In the genomic region with DNA sequence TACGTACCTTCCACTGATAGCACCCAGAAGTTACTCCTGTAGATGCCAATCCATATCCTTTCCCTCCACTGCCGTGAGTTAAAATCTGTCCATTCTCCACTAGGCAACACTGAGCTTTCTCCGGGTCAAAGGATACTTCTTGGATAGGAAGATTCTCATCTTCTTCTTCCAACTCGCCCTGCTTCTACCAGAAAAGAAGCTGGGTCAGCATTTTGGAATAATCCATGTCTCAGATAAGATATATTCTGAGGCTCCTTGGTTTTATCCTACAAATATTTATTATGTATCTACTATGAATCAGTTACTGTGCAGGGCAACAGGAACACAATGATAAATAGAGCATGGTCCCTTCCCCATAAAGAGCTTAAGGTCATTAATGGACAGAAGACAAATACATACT, we compare ENCODE assay signal across 20 cellular contexts.
A peak's percentile ranks its signal among the peaks of the same experiment; 100 is the strongest.
DNase-seq lines count a peak whose midpoint lies in the region; ATAC-seq, FAIRE-seq and TF ChIP-seq lines count a peak whose summit lies in the region.
"Had no signal": no experiment of that assay in that cellular context is flagged by ENCODE, and none has a peak within 500 bp of the region (broad histone marks: within the 10 kb centered on the region; RNA-seq: fewer than 3 reads in every experiment).

No MANE protein-coding gene starts in this region.

- H2AK5ac ChIP-seq in IMR-90 (ENCODE audit: low read depth, low read length) = no peak overlapping the region

- no peak overlapping the region for H3K27ac ChIP-seq in A549
- H3K27ac ChIP-seq in IMR-90 (ENCODE audit: insufficient read depth, low read length) = no peak overlapping the region
- H3K27ac ChIP-seq: BLaER1, C4-2B had no signal

- TF ChIP-seq POLR2A in A549 (IDR thresholded peaks at IDR 0.05; ENCODE audit: low read length) (no peak), IMR-90 (IDR thresholded peaks at IDR 0.05; ENCODE audit: low read depth, low read length) (no peak)

- no peak overlapping the region for H3K14ac ChIP-seq in IMR-90 (replicated peaks; ENCODE audit: low read depth, low read length)

- no peak overlapping the region for H2AFZ ChIP-seq in IMR-90 (replicated peaks; ENCODE audit: low read length, poor library complexity)

- TF ChIP-seq RAD21 in A549 (conservative IDR thresholded peaks at IDR 0.05 in 1 of 2, IDR thresholded peaks at IDR 0.05 in 1 of 2) (no peak), IMR-90 (IDR thresholded peaks at IDR 0.05; ENCODE audit: low read length) (no peak)

- H4K8ac ChIP-seq in IMR-90 (ENCODE audit: low read depth in 2 of 2, low read length in 2 of 2) = no peak overlapping the region

- H3K4me3 Mint-ChIP-seq in chondrocyte (ENCODE audit: unreplicated experiment) = no peak overlapping the region
- H3K4me3 Mint-ChIP-seq: B cell; CD4-positive, CD25-positive, alpha-beta regulatory T cell; CD8-positive, alpha-beta T cell; HFFc6 had no signal

- H4K20me1 ChIP-seq in IMR-90 (ENCODE audit: insufficient read depth, low read length) = no peaks in the 10 kb centered on the region
- H4K20me1 ChIP-seq: BLaER1 had no signal

- no peaks in the 10 kb centered on the region for H3K4me1 ChIP-seq in A549
- H3K4me1 ChIP-seq in IMR-90 (ENCODE audit: control insufficient read depth, insufficient read depth, low read length) = peaks cover 6% of the 10 kb centered on the region
- H3K4me1 ChIP-seq: BLaER1, Caco-2, HAP-1 had no signal

- CTCF ChIA-PET in A549 (lab: Yijun Ruan, JAX) (interaction anchor here (0.8 to 2.0 kb wide), 5 partner anchors 12 to 382 kb away, joined by 3 to 6 read pairs (median 4); no protein-coding TSS in a partner anchor), IMR-90 (lab: Yijun Ruan, JAX) (interaction anchor here (1.0 kb wide), 1 partner anchor 381 kb away, joined by 3 read pairs; no protein-coding TSS in a partner anchor)

- no peak overlapping the region for H2BK120ac ChIP-seq in IMR-90 (ENCODE audit: low read depth, low read length)

- POLR2A ChIA-PET in A549 (lab: Yijun Ruan, JAX) (no interaction called here), IMR-90 (lab: Charles Lee; ENCODE audit: unreplicated experiment) (no interaction called here)

- no peak overlapping the region for H2BK5ac ChIP-seq in IMR-90 (ENCODE audit: low read depth, low read length, poor library complexity, severe bottlenecking)

- H2AK9ac ChIP-seq in IMR-90 (replicated peaks; ENCODE audit: low read depth, low read length, poor library complexity) = no peak overlapping the region

- H3K9me3 Mint-ChIP-seq in chondrocyte (ENCODE audit: low read depth) = no peaks in the 10 kb centered on the region
- H3K9me3 Mint-ChIP-seq: CD4-positive, CD25-positive, alpha-beta regulatory T cell; CD8-positive, alpha-beta T cell; HFFc6 had no signal

- no peak overlapping the region for H3K23ac ChIP-seq in IMR-90 (ENCODE audit: low read depth, low read length)

- H4K5ac ChIP-seq in IMR-90 (ENCODE audit: low read depth, low read length) = no peak overlapping the region

- no peak for TF ChIP-seq CTCF in A549 (IDR thresholded peaks at IDR 0.05)
- TF ChIP-seq CTCF in IMR-90 (conservative IDR thresholded peaks at IDR 0.05; ENCODE audit: low read depth, low read length) = no peak
- no peak for TF ChIP-seq CTCF in chondrocyte (IDR thresholded peaks at IDR 0.05)

- no peak for ATAC-seq in A549
- no peak for ATAC-seq in IMR-90 (ENCODE audit: low read depth)
- no peak for ATAC-seq in HG03432 (IDR thresholded peaks at IDR 0.05; ENCODE audit: unreplicated experiment)
- ATAC-seq: CD8-positive, alpha-beta T cell had no signal

- in situ Hi-C loops in IMR-90 (cut with MboI; ENCODE audit: low sequenced_read_pairs) = no loop called here

- intact Hi-C loops in IMR-90 (cut with micrococcal nuclease) = no loop called here

- H3K4me2 ChIP-seq in A549 (no peak overlapping the region), IMR-90 (ENCODE audit: low read depth, low read length) (no peak overlapping the region)
- H3K4me2 ChIP-seq: BLaER1 had no signal

- H3K18ac ChIP-seq in IMR-90 (ENCODE audit: low read depth, low read length) = no peak overlapping the region

- no peaks in the 10 kb centered on the region for H3K27me3 Mint-ChIP-seq in chondrocyte (ENCODE audit: low read depth)
- H3K27me3 Mint-ChIP-seq: B cell; CD4-positive, CD25-positive, alpha-beta regulatory T cell had no signal

- 85% methylated on average over 4 of the region's 4 CpGs for WGBS in A549 (ENCODE audit: missing lambda C conversion rate)
- no CpG with 5 or more reads among the region's 4 CpGs for WGBS in IMR-90 (ENCODE audit: extremely low coverage in 2 of 2, insufficient read length in 1 of 2), 2 experiments

- H3K56ac ChIP-seq in IMR-90 (ENCODE audit: extremely low read depth, insufficient read depth, low read length) = no peak overlapping the region

- H3K36me3 ChIP-seq in IMR-90 (ENCODE audit: control insufficient read depth, insufficient read depth, low read length) = peaks cover 20% of the 10 kb centered on the region

- dilution Hi-C loops in IMR-90 (cut with HindIII; ENCODE audit: low sequenced_read_pairs, unreplicated experiment) = no loop called here

- H3K27ac Mint-ChIP-seq in chondrocyte (ENCODE audit: unreplicated experiment) = peak overlapping the region; percentile 49
- H3K27ac Mint-ChIP-seq: CD4-positive, CD25-positive, alpha-beta regulatory T cell; CD8-positive, alpha-beta T cell; HFFc6 had no signal

- no TSS peak for BruUV-seq in IMR-90 (replicated peaks; lab: Mats Ljungman, UMichigan)

- FAIRE-seq in A549 (lab: Jason Lieb, UNC) = no peak
- FAIRE-seq: G401.6, GM12892, H54 had no signal

- no peak for TF ChIP-seq EP300 in A549 (IDR thresholded peaks at IDR 0.05)

- no peaks in the 10 kb centered on the region for H3K27me3 ChIP-seq in IMR-90 (ENCODE audit: control insufficient read depth, insufficient read depth, low read length)
- H3K27me3 ChIP-seq: BLaER1 had no signal

- no peaks in the 10 kb centered on the region for H3K79me1 ChIP-seq in IMR-90 (ENCODE audit: low read depth in 1 of 2, low read length in 2 of 2)

- no peak overlapping the region for H3K4ac ChIP-seq in IMR-90 (ENCODE audit: low read depth, low read length)

- no peak overlapping the region for H3K4me3 ChIP-seq in A549
- no peak overlapping the region for H3K4me3 ChIP-seq in IMR-90 (ENCODE audit: insufficient read depth, low read depth, low read length)
- H3K4me3 ChIP-seq: BLaER1, HAP-1 had no signal

- no peak overlapping the region for H4K91ac ChIP-seq in IMR-90 (ENCODE audit: insufficient read depth, low read depth, low read length)

- H3K4me1 Mint-ChIP-seq in chondrocyte (ENCODE audit: low read depth) = peaks cover 19% of the 10 kb centered on the region
- H3K4me1 Mint-ChIP-seq: B cell had no signal

- no peak overlapping the region for H3K9ac ChIP-seq in IMR-90 (ENCODE audit: low read depth, low read length)
- H3K9ac ChIP-seq: BLaER1 had no signal

- H3K9me3 ChIP-seq in A549 (no peaks in the 10 kb centered on the region), IMR-90 (ENCODE audit: control insufficient read depth, insufficient read depth, low read length) (no peaks in the 10 kb centered on the region)
- H3K9me3 ChIP-seq: BLaER1, Caco-2, HAP-1 had no signal

- H2BK20ac ChIP-seq in IMR-90 (ENCODE audit: low read depth, low read length) = no peak overlapping the region

- H2BK15ac ChIP-seq in IMR-90 (ENCODE audit: low read depth, low read length) = no peak overlapping the region

- 0 out of 2 replicates have a peak, but pooled peaks cover 2% of the 10 kb centered on the region for H3K9me1 ChIP-seq in IMR-90 (ENCODE audit: insufficient read depth, low read length)

- peaks cover 11% of the 10 kb centered on the region for H3K36me3 Mint-ChIP-seq in chondrocyte (ENCODE audit: low read depth)

- DNase-seq in A549 (ENCODE audit: low read depth in 1 of 2, low spot score in 1 of 2) (no peak), IMR-90 (no peak), chondrocyte (ENCODE audit: low spot score) (no peak)
- no peak for DNase-seq in stimulated activated CD4-positive, alpha-beta T cell treated with anti-CD3 and anti-CD28 coated beads, Interleukin-15, amount 100 ng/mL, for 24 hours
- no peak for DNase-seq in activated naive CD4-positive, alpha-beta T cell (lab: John Stamatoyannopoulos, UW)
- DNase-seq: Caco-2; CD4-positive, CD25-positive, alpha-beta regulatory T cell; CD8-positive, alpha-beta T cell; DMS153; DND-41; GOT3; HFFc6 had no signal

TF ChIP-seq in A549, 52 proteins besides CTCF, POLR2A, EP300 and RAD21:
- TF ChIP-seq HES2 (IDR thresholded peaks at IDR 0.05) (no peak), MAFK (IDR thresholded peaks at IDR 0.05; ENCODE audit: partially characterized antibody) (peak; percentile 82), CBX8 (IDR thresholded peaks at IDR 0.05) (no peak), SREBF2 (IDR thresholded peaks at IDR 0.05) (no peak), JUN (IDR thresholded peaks at IDR 0.05) (no peak)

TF ChIP-seq in IMR-90, 13 proteins besides CTCF, POLR2A, EP300 and RAD21:
- peak; percentile 77 for TF ChIP-seq MAFK (IDR thresholded peaks at IDR 0.05; ENCODE audit: low read depth, low read length)
- TF ChIP-seq RCOR1 (IDR thresholded peaks at IDR 0.05; ENCODE audit: insufficient replicate concordance, low read length) = no peak
